9 cellular contexts compared by ENCODE assay signal in the genomic region with DNA sequence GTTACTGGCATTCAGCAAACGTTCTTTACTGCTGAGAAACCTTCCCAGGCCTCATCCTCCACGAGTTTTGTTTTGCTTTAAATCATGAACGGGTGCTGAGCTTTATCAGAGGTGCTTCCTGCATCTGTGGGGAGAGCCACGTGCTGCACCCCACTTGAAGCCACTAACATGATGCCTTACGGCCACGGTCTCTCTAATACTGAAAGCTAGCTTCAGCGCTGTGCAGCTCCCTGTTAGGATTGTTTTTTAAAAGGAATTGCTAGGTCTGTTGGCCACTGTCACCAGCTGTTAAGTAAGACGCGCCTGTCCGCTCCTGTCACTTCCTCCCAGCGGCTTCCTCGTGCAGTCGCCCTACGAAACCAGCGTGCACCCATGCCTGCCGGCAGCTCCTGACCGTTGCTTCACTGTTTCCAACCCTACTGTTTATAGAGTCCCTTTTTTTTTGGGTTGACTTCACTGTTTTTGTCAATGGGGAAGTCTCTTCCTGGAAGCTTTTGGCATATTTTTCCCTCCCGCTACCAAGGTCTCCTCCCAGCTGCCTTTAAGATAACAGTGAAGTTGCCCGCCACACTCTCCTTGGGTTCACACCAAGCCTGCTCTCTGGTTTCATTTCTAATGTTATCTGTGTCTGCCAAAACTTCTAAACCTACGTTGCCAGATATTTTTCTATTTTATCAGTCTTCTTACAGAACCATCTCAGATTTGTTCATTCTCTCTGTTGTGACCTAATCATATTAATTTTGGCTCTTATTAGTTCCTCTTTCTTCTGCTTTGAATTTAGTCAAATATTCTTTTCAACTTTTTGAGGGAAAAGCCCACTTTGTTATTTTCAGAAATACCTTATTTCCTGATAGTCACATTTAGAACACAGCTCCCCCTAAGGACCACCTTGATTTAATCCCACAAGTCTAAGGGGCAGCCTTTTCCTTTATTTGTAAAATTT. TPM values are rescaled to one million over a fixed set of nuclear protein-coding genes. Genes with fewer than 3 reads are reported as not detected.
DNase-seq lines count a peak whose midpoint lies in the region; ATAC-seq, FAIRE-seq and TF ChIP-seq lines count a peak whose summit lies in the region.
"Had no signal": no experiment of that assay in that cellular context is flagged by ENCODE, and none has a peak within 500 bp of the region (broad histone marks: within the 10 kb centered on the region; RNA-seq: fewer than 3 reads in every experiment).

No MANE protein-coding gene starts in this region.

- H3K4me1 ChIP-seq in GM12878 (ENCODE audit: control insufficient read depth, insufficient read depth, low read length), result peaks cover 80% of the 10 kb centered on the region
- H3K4me1 ChIP-seq in neural progenitor cell, result peaks cover 6% of the 10 kb centered on the region

- SMC1A ChIA-PET in GM12878 (lab: Charles Lee; ENCODE audit: uncharacterized antibody, unreplicated experiment), result interaction anchor here (0.7 to 4.0 kb wide), 16 partner anchors 8 to 191 kb away, joined by 3 to 60 read pairs (median 5); no protein-coding TSS in a partner anchor

- CTCF ChIA-PET in GM12878 (lab: Yijun Ruan, JAX), result interaction anchor here (0.6 to 3.5 kb wide), 23 partner anchors 8 to 159 kb away, joined by 3 to 37 read pairs (median 4); a partner anchor contains a TSS

- peak; percentile 49 for FAIRE-seq in GM12878 (lab: Jason Lieb, UNC)

- RAD21 ChIA-PET in GM12878 (lab: Charles Lee; ENCODE audit: unreplicated experiment), result interaction anchor here (0.6 to 3.2 kb wide), 12 partner anchors 8 to 32 kb away, joined by 3 to 36 read pairs (median 7); a partner anchor contains a TSS

- DNase-seq in GM12878 (ENCODE audit: low read depth, low spot score) (no peak), neural progenitor cell (ENCODE audit: low spot score) (no peak), G401 (ENCODE audit: low spot score) (no peak), iPS-NIHi7 (ENCODE audit: extremely low spot score) (no peak), HT-29 (ENCODE audit: low spot score) (no peak)
- DNase-seq in activated CD4-positive, CD25-positive, alpha-beta regulatory T cell treated with anti-CD3 and anti-CD28 coated beads, Interleukin-2, amount 50 U/mL, for 72 hours, result no peak

- peak; percentile 37 for TF ChIP-seq RAD21 in GM12878 (IDR thresholded peaks at IDR 0.05; ENCODE audit: insufficient read depth, low read depth, low read length)

- H3K9ac ChIP-seq in GM12878 (ENCODE audit: control insufficient read depth, insufficient read depth, low read length), result peak overlapping the region; percentile 69
- no peak overlapping the region for H3K9ac ChIP-seq in neural progenitor cell

- in situ Hi-C loops in GM12878 (cut with MboI), result no loop called here
- in situ Hi-C loops in G401 (cut with HindIII; ENCODE audit: low sequenced_read_pairs), result no loop called here

- no peaks in the 10 kb centered on the region for H3K9me3 Mint-ChIP-seq in neural progenitor cell

- H2AFZ ChIP-seq in GM12878 (ENCODE audit: control insufficient read depth, low read depth, low read length) (peak overlapping the region; percentile 55), neural progenitor cell (replicated peaks) (no peak overlapping the region)

- H3K9me3 ChIP-seq in GM12878 (replicated peaks; ENCODE audit: control insufficient read depth, insufficient read depth, low read length), result no peaks in the 10 kb centered on the region
- H3K9me3 ChIP-seq in neural progenitor cell (ENCODE audit: low read depth), result no peaks in the 10 kb centered on the region

- H3K4me1 Mint-ChIP-seq in neural progenitor cell, result peaks cover 21% of the 10 kb centered on the region

- H3K27me3 ChIP-seq in GM12878 (replicated peaks in 1 of 2; ENCODE audit: control insufficient read depth in 2 of 2, insufficient read depth in 2 of 2, low read length in 1 of 2) (no peaks in the 10 kb centered on the region), neural progenitor cell (no peaks in the 10 kb centered on the region)

- H3K4me3 Mint-ChIP-seq in neural progenitor cell, result no peak overlapping the region

- no peak for TF ChIP-seq EP300 in GM12878 (IDR thresholded peaks at IDR 0.05; ENCODE audit: borderline replicate concordance in 1 of 2, control insufficient read depth in 1 of 2, low read depth in 2 of 2, low read length in 2 of 2)

- ATAC-seq in HG03432 (IDR thresholded peaks at IDR 0.05; ENCODE audit: unreplicated experiment) (peak; percentile 33), GM12878 (peak; percentile 42)

- H3K27ac Mint-ChIP-seq in neural progenitor cell, result no peak overlapping the region

- peaks cover 4% of the 10 kb centered on the region for H3K36me3 Mint-ChIP-seq in neural progenitor cell

- peaks cover 2% of the 10 kb centered on the region for H3K27me3 Mint-ChIP-seq in neural progenitor cell (ENCODE audit: insufficient read depth, low read depth)

- TF ChIP-seq POLR2A in GM19193 (IDR thresholded peaks at IDR 0.05; ENCODE audit: extremely low read depth, insufficient read depth, insufficient read length), result peak; percentile 41
- no peak for TF ChIP-seq POLR2A in GM12878 (IDR thresholded peaks at IDR 0.05; ENCODE audit: low read depth, low read length)

- peaks cover 6 to 35% of the 10 kb centered on the region in 2 experiments for H3K36me3 ChIP-seq in GM12878 (ENCODE audit: control insufficient read depth in 2 of 2, insufficient read depth in 2 of 2, low read length in 1 of 2)
- H3K36me3 ChIP-seq in neural progenitor cell, result no peaks in the 10 kb centered on the region

- H3K4me2 ChIP-seq in GM12878 (ENCODE audit: control insufficient read depth, insufficient read depth) (peak overlapping the region; percentile 98), neural progenitor cell (no peak overlapping the region)

- TF ChIP-seq CTCF in GM12878 (IDR thresholded peaks at IDR 0.05 in 2 of 3, conservative IDR thresholded peaks at IDR 0.05 in 1 of 3; ENCODE audit: control insufficient read depth in 2 of 3, extremely low read depth in 1 of 3, insufficient read depth in 1 of 3, low read depth in 3 of 3, low read length in 3 of 3) (peak in 2 of 3 experiments; percentile 14 to 23; a peak in 1 of 6 replicates), neural progenitor cell (IDR thresholded peaks at IDR 0.05) (peak; percentile 30)

- intact Hi-C loops in GM12878 (cut with micrococcal nuclease; ENCODE audit: unreplicated experiment), result loop anchor here (2.0 kb wide), 1 partner anchor 19 kb away; a partner anchor contains a TSS

- no peaks in the 10 kb centered on the region for H3F3A ChIP-seq in neural progenitor cell (ENCODE audit: low read depth)

- peak overlapping the region; percentile 93 for H3K27ac ChIP-seq in GM12878 (ENCODE audit: control insufficient read depth, insufficient read depth)
- H3K27ac ChIP-seq in neural progenitor cell, result no peak overlapping the region

- POLR2A ChIA-PET in GM12878 (lab: Charles Lee), result interaction anchor here (0.6 to 3.7 kb wide), 11 partner anchors 9 to 33 kb away, joined by 3 to 29 read pairs (median 6); a partner anchor contains a TSS

- TSS peak; percentile 57 for BruUV-seq in GM12878 (replicated peaks; lab: Mats Ljungman, UMichigan)

- H4K20me1 ChIP-seq in GM12878 (ENCODE audit: control insufficient read depth, insufficient read depth) (no peaks in the 10 kb centered on the region; the same call in 1 of the 2 replicates), neural progenitor cell (ENCODE audit: low read depth) (peaks cover 82% of the 10 kb centered on the region)

- WGBS in GM12878 (ENCODE audit: insufficient coverage, insufficient replicate concordance, low lambda C conversion rate, missing lambda C conversion rate), result 1% methylated on average over 20 of the region's 20 CpGs

- H3K79me2 ChIP-seq in GM12878 (ENCODE audit: control insufficient read depth, insufficient read depth, low read length) (peaks cover 70% of the 10 kb centered on the region), neural progenitor cell (ENCODE audit: low read depth) (peaks cover 78% of the 10 kb centered on the region)

- H3K4me3 ChIP-seq in GM12878 (peak overlapping the region; percentile 55), neural progenitor cell (no peak overlapping the region)

RNA-seq across cellular contexts. Expression of a gene that starts 20.2 kb away (rescaled TPM):
- 365 and 373 TPM in 2 replicates for total RNA-seq in GM12878 (2013; cell fraction: nucleolus; rRNA removed)
- total RNA-seq in GM12878 (2014; rRNA removed) (67.6 and 74.7 TPM in 2 replicates), GM12878 (2014; rRNA removed; fragmentation: Illumina TruSeq; extraction: Trizol) (58.9 and 59.4 TPM in 2 replicates), GM12878 (2021) (109 TPM in 2 replicates), neural progenitor cell (ENCODE audit: low replicate concordance) (76.5 and 108 TPM in 2 replicates)
- polyA plus RNA-seq in GM12878 (2011; ENCODE audit: low read depth), result 26.1 TPM
- polyA plus RNA-seq in GM12878 (2011; rRNA removed) (63.6 and 70.6 TPM in 2 replicates), GM12878 (2014; fragmentation: Illumina TruSeq; extraction: Trizol) (84.5 and 93.5 TPM in 2 replicates), GM12878 (2014; fragmentation: Nextera tagmentation; extraction: Ambion mirVana) (1 to 10 TPM; 2.3 to 7.0 TPM), GM12878 (2014; rRNA removed) (94.1 and 94.8 TPM in 2 replicates), GM12878 (2016; fragmentation: Nextera tagmentation; extraction: Ambion mirVana) (10 to 100 TPM; 60.2 to 82.4 TPM)
- 70.3 and 92.5 TPM in 2 replicates for polyA plus RNA-seq in GM12878 (2011; cell fraction: cytosol; rRNA removed)
- 197 and 246 TPM in 2 replicates for polyA plus RNA-seq in GM12878 (2011; cell fraction: nucleus; rRNA removed)
- polyA plus RNA-seq in GM12878 (2012), result 41.3 and 58.7 TPM in 2 replicates
- 43.1 and 54.4 TPM in 2 replicates for polyA minus RNA-seq in GM12878 (2011; rRNA and poly(A)+ RNA removed)
- 25.0 and 34.6 TPM in 2 replicates for polyA minus RNA-seq in GM12878 (2011; cell fraction: cytosol; rRNA and poly(A)+ RNA removed)
- polyA minus RNA-seq in GM12878 (2011; cell fraction: nucleus; rRNA and poly(A)+ RNA removed), result 71.8 and 93.6 TPM in 2 replicates
- 71.5 and 143 TPM in 2 replicates for total RNA-seq in G401 (2014; rRNA removed; shearing (Covaris generic))
- total RNA-seq in HT-29 (2014; rRNA removed; shearing (Covaris generic)), result 48.9 and 49.1 TPM in 2 replicates

RNA-seq across cellular contexts. Expression of a gene that starts 58.3 kb away (rescaled TPM):
- not detected in 2 replicates for total RNA-seq in GM12878 (2013; cell fraction: nucleolus; rRNA removed)
- total RNA-seq in GM12878 (2014; rRNA removed) (not detected in 2 replicates), GM12878 (2014; rRNA removed; fragmentation: Illumina TruSeq; extraction: Trizol) (not detected in 2 replicates), GM12878 (2021) (not detected in 2 replicates), neural progenitor cell (ENCODE audit: low replicate concordance) (0.19 and 0.32 TPM in 2 replicates)
- not detected for polyA plus RNA-seq in GM12878 (2011; ENCODE audit: low read depth)
- polyA plus RNA-seq in GM12878 (2011; rRNA removed) (0.01 TPM in 1 of 2 replicates, not detected in the other), GM12878 (2014; fragmentation: Illumina TruSeq; extraction: Trizol) (not detected in 2 replicates), GM12878 (2014; fragmentation: Nextera tagmentation; extraction: Ambion mirVana) (not detected), GM12878 (2014; rRNA removed) (not detected in 2 replicates), GM12878 (2016; fragmentation: Nextera tagmentation; extraction: Ambion mirVana) (not detected)
- polyA plus RNA-seq in GM12878 (2011; cell fraction: cytosol; rRNA removed), result 0.05 TPM in 1 of 2 replicates, not detected in the other
- polyA plus RNA-seq in GM12878 (2011; cell fraction: nucleus; rRNA removed), result not detected in 2 replicates
- 0.07 and 0.18 TPM in 2 replicates for polyA plus RNA-seq in GM12878 (2012)
- polyA minus RNA-seq in GM12878 (2011; rRNA and poly(A)+ RNA removed), result not detected in 2 replicates
- polyA minus RNA-seq in GM12878 (2011; cell fraction: cytosol; rRNA and poly(A)+ RNA removed), result not detected in 2 replicates
- not detected in 2 replicates for polyA minus RNA-seq in GM12878 (2011; cell fraction: nucleus; rRNA and poly(A)+ RNA removed)
- not detected in 2 replicates for total RNA-seq in G401 (2014; rRNA removed; shearing (Covaris generic))
- total RNA-seq in HT-29 (2014; rRNA removed; shearing (Covaris generic)), result not detected in 2 replicates
- total RNA-seq: LHCN-M2 had no signal
